ENCODE assay signal across 1 cellular context in the genomic region with DNA sequence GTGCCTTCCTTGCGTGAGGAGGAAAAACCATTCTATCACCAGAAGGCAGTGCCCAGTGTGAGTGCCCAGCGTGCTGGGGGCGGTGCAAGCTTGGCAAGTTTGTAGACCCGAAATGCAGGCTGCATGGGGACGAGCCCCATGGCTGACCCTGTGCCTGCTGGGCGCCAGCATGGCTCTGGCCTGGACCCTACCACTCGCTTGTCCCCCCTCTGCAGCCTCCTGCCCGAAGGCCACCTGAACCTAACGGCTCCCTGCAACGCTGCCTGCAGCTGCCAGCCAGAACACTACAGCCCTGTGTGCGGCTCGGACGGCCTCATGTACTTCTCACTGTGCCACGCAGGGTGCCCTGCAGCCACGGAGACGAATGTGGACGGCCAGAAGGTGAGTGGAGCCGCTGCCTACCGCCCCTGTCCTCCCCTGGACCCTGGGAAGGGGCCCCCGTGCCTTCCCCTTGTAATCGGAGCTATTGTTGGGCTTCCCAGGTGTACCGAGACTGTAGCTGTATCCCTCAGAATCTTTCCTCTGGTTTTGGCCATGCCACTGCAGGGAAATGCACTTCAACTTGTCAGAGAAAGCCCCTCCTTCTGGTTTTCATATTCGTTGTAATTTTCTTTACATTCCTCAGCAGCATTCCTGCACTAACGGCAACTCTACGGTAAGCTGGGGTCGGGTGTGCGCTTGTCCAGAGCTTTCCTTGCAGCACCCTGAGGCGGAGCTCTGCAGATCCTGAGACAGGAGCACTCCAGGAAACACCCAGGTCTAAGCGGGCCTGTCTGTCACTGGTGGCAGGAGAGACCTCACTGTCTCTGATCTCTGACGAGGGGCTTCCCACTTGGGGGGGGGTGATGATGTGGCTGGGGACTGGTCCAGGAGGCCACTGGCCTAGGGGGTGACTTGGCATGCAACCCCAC.
TF ChIP-seq lines count a peak whose summit lies in the region.

No MANE protein-coding gene starts in this region.

TF ChIP-seq in HepG2, 621 proteins besides CTCF, POLR2A, EP300 and RAD21 (continued from another document and continues in another):
- TF ChIP-seq BRD4 (CRISPR knock-in tag; IDR thresholded peaks at IDR 0.05) (no peak), NAIF1 (CRISPR knock-in tag; IDR thresholded peaks at IDR 0.05; ENCODE audit: borderline replicate concordance) (no peak), GLI4 (CRISPR knock-in tag; IDR thresholded peaks at IDR 0.05; ENCODE audit: borderline replicate concordance) (no peak), ZNF550 (CRISPR knock-in tag; IDR thresholded peaks at IDR 0.05; ENCODE audit: borderline replicate concordance) (no peak), MTF2 (CRISPR knock-in tag; IDR thresholded peaks at IDR 0.05; ENCODE audit: borderline replicate concordance) (no peak), ZFP37 (CRISPR knock-in tag; IDR thresholded peaks at IDR 0.05; ENCODE audit: borderline replicate concordance) (no peak), NFYC (CRISPR knock-in tag; IDR thresholded peaks at IDR 0.05) (no peak), HCFC1 (IDR thresholded peaks at IDR 0.05; ENCODE audit: low read depth, low read length) (no peak), ZFP90 (CRISPR knock-in tag; IDR thresholded peaks at IDR 0.05; ENCODE audit: borderline replicate concordance) (no peak), ZBTB8A (CRISPR knock-in tag; IDR thresholded peaks at IDR 0.05; ENCODE audit: borderline replicate concordance, low read depth) (0 out of 2 replicates have a peak, but pooled peaks have one; percentile 33), ZNF761 (CRISPR knock-in tag; conservative IDR thresholded peaks at IDR 0.05) (no peak; the same call in 1 of the 2 replicates), ZNF720 (CRISPR knock-in tag; IDR thresholded peaks at IDR 0.05) (no peak), ZNF841 (CRISPR knock-in tag; IDR thresholded peaks at IDR 0.05; ENCODE audit: borderline replicate concordance) (no peak), ZNF329 (CRISPR knock-in tag; IDR thresholded peaks at IDR 0.05; ENCODE audit: low read depth) (no peak), SRF (IDR thresholded peaks at IDR 0.05; ENCODE audit: low read depth, low read length) (no peak), NFE2L2 (IDR thresholded peaks at IDR 0.05; ENCODE audit: low read length) (no peak), HNRNPL (IDR thresholded peaks at IDR 0.05; ENCODE audit: low read depth, low read length) (peak; percentile 99), ATF7-NPFF (CRISPR knock-in tag; IDR thresholded peaks at IDR 0.05; ENCODE audit: low read depth) (no peak), ZFYVE20 (CRISPR knock-in tag; IDR thresholded peaks at IDR 0.05; ENCODE audit: borderline replicate concordance, low read depth) (no peak), STAG1 (CRISPR knock-in tag; IDR thresholded peaks at IDR 0.05) (no peak), NBN (conservative IDR thresholded peaks at IDR 0.05) (no peak), ZNF850 (CRISPR knock-in tag; conservative IDR thresholded peaks at IDR 0.05) (no peak), HOXD1 (CRISPR knock-in tag; IDR thresholded peaks at IDR 0.05) (no peak), ZSCAN9 (CRISPR knock-in tag; IDR thresholded peaks at IDR 0.05; ENCODE audit: borderline replicate concordance) (no peak), EED (CRISPR knock-in tag; IDR thresholded peaks at IDR 0.05) (peak; percentile 68; the same call in 1 of the 2 replicates), HOXA5 (CRISPR knock-in tag; IDR thresholded peaks at IDR 0.05) (0 out of 2 replicates have a peak, but pooled peaks have one; percentile 26)
- TF ChIP-seq, protein P1, sequence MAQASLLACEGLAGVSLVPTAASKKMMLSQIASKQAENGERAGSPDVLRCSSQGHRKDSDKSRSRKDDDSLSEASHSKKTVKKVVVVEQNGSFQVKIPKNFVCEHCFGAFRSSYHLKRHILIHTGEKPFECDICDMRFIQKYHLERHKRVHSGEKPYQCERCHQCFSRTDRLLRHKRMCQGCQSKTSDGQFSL (CRISPR knock-in tag; IDR thresholded peaks at IDR 0.05) = no peak
- TF ChIP-seq, protein P2, sequence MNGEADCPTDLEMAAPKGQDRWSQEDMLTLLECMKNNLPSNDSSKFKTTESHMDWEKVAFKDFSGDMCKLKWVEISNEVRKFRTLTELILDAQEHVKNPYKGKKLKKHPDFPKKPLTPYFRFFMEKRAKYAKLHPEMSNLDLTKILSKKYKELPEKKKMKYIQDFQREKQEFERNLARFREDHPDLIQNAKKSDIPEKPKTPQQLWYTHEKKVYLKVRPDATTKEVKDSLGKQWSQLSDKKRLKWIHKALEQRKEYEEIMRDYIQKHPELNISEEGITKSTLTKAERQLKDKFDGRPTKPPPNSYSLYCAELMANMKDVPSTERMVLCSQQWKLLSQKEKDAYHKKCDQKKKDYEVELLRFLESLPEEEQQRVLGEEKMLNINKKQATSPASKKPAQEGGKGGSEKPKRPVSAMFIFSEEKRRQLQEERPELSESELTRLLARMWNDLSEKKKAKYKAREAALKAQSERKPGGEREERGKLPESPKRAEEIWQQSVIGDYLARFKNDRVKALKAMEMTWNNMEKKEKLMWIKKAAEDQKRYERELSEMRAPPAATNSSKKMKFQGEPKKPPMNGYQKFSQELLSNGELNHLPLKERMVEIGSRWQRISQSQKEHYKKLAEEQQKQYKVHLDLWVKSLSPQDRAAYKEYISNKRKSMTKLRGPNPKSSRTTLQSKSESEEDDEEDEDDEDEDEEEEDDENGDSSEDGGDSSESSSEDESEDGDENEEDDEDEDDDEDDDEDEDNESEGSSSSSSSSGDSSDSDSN (CRISPR knock-in tag; IDR thresholded peaks at IDR 0.05) = no peak
- TF ChIP-seq, protein P3, sequence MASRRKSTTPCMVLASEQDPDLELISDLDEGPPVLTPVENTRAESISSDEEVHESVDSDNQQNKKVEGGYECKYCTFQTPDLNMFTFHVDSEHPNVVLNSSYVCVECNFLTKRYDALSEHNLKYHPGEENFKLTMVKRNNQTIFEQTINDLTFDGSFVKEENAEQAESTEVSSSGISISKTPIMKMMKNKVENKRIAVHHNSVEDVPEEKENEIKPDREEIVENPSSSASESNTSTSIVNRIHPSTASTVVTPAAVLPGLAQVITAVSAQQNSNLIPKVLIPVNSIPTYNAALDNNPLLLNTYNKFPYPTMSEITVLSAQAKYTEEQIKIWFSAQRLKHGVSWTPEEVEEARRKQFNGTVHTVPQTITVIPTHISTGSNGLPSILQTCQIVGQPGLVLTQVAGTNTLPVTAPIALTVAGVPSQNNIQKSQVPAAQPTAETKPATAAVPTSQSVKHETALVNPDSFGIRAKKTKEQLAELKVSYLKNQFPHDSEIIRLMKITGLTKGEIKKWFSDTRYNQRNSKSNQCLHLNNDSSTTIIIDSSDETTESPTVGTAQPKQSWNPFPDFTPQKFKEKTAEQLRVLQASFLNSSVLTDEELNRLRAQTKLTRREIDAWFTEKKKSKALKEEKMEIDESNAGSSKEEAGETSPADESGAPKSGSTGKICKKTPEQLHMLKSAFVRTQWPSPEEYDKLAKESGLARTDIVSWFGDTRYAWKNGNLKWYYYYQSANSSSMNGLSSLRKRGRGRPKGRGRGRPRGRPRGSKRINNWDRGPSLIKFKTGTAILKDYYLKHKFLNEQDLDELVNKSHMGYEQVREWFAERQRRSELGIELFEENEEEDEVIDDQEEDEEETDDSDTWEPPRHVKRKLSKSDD (CRISPR knock-in tag; IDR thresholded peaks at IDR 0.05; ENCODE audit: low read depth) = no peak
- TF ChIP-seq, protein P4, sequence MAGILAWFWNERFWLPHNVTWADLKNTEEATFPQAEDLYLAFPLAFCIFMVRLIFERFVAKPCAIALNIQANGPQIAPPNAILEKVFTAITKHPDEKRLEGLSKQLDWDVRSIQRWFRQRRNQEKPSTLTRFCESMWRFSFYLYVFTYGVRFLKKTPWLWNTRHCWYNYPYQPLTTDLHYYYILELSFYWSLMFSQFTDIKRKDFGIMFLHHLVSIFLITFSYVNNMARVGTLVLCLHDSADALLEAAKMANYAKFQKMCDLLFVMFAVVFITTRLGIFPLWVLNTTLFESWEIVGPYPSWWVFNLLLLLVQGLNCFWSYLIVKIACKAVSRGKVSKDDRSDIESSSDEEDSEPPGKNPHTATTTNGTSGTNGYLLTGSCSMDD (CRISPR knock-in tag; IDR thresholded peaks at IDR 0.05) = no peak
- TF ChIP-seq, protein P5, sequence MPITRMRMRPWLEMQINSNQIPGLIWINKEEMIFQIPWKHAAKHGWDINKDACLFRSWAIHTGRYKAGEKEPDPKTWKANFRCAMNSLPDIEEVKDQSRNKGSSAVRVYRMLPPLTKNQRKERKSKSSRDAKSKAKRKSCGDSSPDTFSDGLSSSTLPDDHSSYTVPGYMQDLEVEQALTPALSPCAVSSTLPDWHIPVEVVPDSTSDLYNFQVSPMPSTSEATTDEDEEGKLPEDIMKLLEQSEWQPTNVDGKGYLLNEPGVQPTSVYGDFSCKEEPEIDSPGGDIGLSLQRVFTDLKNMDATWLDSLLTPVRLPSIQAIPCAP (CRISPR knock-in tag; IDR thresholded peaks at IDR 0.05; ENCODE audit: low read depth) = no peak
- TF ChIP-seq, protein P6, sequence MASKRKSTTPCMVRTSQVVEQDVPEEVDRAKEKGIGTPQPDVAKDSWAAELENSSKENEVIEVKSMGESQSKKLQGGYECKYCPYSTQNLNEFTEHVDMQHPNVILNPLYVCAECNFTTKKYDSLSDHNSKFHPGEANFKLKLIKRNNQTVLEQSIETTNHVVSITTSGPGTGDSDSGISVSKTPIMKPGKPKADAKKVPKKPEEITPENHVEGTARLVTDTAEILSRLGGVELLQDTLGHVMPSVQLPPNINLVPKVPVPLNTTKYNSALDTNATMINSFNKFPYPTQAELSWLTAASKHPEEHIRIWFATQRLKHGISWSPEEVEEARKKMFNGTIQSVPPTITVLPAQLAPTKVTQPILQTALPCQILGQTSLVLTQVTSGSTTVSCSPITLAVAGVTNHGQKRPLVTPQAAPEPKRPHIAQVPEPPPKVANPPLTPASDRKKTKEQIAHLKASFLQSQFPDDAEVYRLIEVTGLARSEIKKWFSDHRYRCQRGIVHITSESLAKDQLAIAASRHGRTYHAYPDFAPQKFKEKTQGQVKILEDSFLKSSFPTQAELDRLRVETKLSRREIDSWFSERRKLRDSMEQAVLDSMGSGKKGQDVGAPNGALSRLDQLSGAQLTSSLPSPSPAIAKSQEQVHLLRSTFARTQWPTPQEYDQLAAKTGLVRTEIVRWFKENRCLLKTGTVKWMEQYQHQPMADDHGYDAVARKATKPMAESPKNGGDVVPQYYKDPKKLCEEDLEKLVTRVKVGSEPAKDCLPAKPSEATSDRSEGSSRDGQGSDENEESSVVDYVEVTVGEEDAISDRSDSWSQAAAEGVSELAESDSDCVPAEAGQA (IDR thresholded peaks at IDR 0.05; ENCODE audit: low read depth) = no peak
- TF ChIP-seq, protein P6 (CRISPR knock-in tag; IDR thresholded peaks at IDR 0.05; ENCODE audit: borderline replicate concordance) = no peak
- TF ChIP-seq, protein P7, sequence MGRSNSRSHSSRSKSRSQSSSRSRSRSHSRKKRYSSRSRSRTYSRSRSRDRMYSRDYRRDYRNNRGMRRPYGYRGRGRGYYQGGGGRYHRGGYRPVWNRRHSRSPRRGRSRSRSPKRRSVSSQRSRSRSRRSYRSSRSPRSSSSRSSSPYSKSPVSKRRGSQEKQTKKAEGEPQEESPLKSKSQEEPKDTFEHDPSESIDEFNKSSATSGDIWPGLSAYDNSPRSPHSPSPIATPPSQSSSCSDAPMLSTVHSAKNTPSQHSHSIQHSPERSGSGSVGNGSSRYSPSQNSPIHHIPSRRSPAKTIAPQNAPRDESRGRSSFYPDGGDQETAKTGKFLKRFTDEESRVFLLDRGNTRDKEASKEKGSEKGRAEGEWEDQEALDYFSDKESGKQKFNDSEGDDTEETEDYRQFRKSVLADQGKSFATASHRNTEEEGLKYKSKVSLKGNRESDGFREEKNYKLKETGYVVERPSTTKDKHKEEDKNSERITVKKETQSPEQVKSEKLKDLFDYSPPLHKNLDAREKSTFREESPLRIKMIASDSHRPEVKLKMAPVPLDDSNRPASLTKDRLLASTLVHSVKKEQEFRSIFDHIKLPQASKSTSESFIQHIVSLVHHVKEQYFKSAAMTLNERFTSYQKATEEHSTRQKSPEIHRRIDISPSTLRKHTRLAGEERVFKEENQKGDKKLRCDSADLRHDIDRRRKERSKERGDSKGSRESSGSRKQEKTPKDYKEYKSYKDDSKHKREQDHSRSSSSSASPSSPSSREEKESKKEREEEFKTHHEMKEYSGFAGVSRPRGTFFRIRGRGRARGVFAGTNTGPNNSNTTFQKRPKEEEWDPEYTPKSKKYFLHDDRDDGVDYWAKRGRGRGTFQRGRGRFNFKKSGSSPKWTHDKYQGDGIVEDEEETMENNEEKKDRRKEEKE (IDR thresholded peaks at IDR 0.05) = no peak
- TF ChIP-seq, protein P8, sequence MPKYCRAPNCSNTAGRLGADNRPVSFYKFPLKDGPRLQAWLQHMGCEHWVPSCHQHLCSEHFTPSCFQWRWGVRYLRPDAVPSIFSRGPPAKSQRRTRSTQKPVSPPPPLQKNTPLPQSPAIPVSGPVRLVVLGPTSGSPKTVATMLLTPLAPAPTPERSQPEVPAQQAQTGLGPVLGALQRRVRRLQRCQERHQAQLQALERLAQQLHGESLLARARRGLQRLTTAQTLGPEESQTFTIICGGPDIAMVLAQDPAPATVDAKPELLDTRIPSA (CRISPR knock-in tag; IDR thresholded peaks at IDR 0.05; ENCODE audit: borderline replicate concordance) = no peak
- TF ChIP-seq, protein P9, sequence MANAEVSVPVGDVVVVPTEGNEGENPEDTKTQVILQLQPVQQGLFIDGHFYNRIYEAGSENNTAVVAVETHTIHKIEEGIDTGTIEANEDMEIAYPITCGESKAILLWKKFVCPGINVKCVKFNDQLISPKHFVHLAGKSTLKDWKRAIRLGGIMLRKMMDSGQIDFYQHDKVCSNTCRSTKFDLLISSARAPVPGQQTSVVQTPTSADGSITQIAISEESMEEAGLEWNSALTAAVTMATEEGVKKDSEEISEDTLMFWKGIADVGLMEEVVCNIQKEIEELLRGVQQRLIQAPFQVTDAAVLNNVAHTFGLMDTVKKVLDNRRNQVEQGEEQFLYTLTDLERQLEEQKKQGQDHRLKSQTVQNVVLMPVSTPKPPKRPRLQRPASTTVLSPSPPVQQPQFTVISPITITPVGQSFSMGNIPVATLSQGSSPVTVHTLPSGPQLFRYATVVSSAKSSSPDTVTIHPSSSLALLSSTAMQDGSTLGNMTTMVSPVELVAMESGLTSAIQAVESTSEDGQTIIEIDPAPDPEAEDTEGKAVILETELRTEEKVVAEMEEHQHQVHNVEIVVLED (CRISPR knock-in tag; IDR thresholded peaks at IDR 0.05; ENCODE audit: borderline replicate concordance) = no peak
